In genomic region chr1:184386271-184387068, GRCh38 we compare ENCODE assay signal across 1 cellular context.
TF ChIP-seq lines count a peak whose summit lies in the region.

Gene C1orf21 (plus strand): TSS chr1:184387029. CDS start chr1:184477510, 90,481 bp downstream.

TF ChIP-seq in GM23338, 12 proteins besides CTCF, POLR2A, EP300 and RAD21 (continued from another document):
- TF ChIP-seq ETS1 (IDR thresholded peaks at IDR 0.05) (no peak), EZH2phosphoT487 (IDR thresholded peaks at IDR 0.05; ENCODE audit: unreplicated experiment) (no peak), JUNB (IDR thresholded peaks at IDR 0.05; ENCODE audit: unreplicated experiment) (no peak)
